In genomic region chr4:183504930-183505555, GRCh38 we compare ENCODE assay signal across 1 cellular context.
TF ChIP-seq lines count a peak whose summit lies in the region.

TSS of gene ING2 (plus strand) at chr4:183505058. CDS start at chr4:183505196, 138 bp downstream.

TF ChIP-seq in IMR-90, 13 proteins besides CTCF, POLR2A, EP300 and RAD21 (continued from another document):
- TF ChIP-seq, protein P1, sequence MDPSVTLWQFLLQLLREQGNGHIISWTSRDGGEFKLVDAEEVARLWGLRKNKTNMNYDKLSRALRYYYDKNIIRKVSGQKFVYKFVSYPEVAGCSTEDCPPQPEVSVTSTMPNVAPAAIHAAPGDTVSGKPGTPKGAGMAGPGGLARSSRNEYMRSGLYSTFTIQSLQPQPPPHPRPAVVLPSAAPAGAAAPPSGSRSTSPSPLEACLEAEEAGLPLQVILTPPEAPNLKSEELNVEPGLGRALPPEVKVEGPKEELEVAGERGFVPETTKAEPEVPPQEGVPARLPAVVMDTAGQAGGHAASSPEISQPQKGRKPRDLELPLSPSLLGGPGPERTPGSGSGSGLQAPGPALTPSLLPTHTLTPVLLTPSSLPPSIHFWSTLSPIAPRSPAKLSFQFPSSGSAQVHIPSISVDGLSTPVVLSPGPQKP (IDR thresholded peaks at IDR 0.05; ENCODE audit: borderline replicate concordance, low read depth, low read length): no peak
